In genomic region chr2:98465456-98466201, GRCh38 we compare ENCODE assay signal across 8 cellular contexts. TPM values are rescaled to one million over a fixed set of nuclear protein-coding genes. Genes with fewer than 3 reads are reported as not detected.
DNase-seq lines count a peak whose midpoint lies in the region; TF ChIP-seq lines count a peak whose summit lies in the region.

No MANE protein-coding gene starts in this region.

- H3K4me2 ChIP-seq in mammary epithelial cell (ENCODE audit: insufficient read depth, low read depth, low read length), result no peak overlapping the region
- peak overlapping the region; percentile 71 for H3K4me2 ChIP-seq in OCI-LY3 (ENCODE audit: low read length)

- BruUV-seq in MCF 10A (replicated peaks; lab: Mats Ljungman, UMichigan), result no TSS peak
- no TSS peak for BruUV-seq in mammary epithelial cell (replicated peaks; lab: Mats Ljungman, UMichigan)

- H3K79me2 ChIP-seq in mammary epithelial cell (ENCODE audit: insufficient read depth, low read length), result peaks cover 52% of the 10 kb centered on the region
- peaks cover 52% of the 10 kb centered on the region for H3K79me2 ChIP-seq in OCI-LY3 (ENCODE audit: low read length)

- H3K4me1 ChIP-seq in mammary epithelial cell (ENCODE audit: insufficient read depth, low read length), result peaks cover 11% of the 10 kb centered on the region
- H3K4me1 ChIP-seq in OCI-LY3 (ENCODE audit: low read length), result peaks cover 72% of the 10 kb centered on the region
- H3K4me1 ChIP-seq in right atrium auricular region, result peaks cover 0 to 43% of the 10 kb centered on the region in 2 donors

- no peaks in the 10 kb centered on the region for H3K36me3 Mint-ChIP-seq in MCF 10A (ENCODE audit: insufficient read depth, unreplicated experiment)
- H3K36me3 Mint-ChIP-seq in activated T-helper 2 cell treated with anti-CD3 and anti-CD28 coated beads, Interferon-gamma antibody, Interleukin-2, Interleukin-4, amounts not matched to agents 10 μg/mL and 5 μg/mL and 100 μg/mL, durations not matched to agents 14 hours and 24 hours and 36 hours (ENCODE audit: low read depth), result peaks cover 26% of the 10 kb centered on the region

- CTCF ChIA-PET in MCF 10A (lab: Yijun Ruan, JAX), result interaction anchor here (0.7 to 1.4 kb wide), 4 partner anchors 10 to 104 kb away, joined by 3 to 5 read pairs (median 3); no protein-coding TSS in a partner anchor
- CTCF ChIA-PET in mammary epithelial cell (lab: Charles Lee; ENCODE audit: low non-redundant PET), result no interaction called here

- TF ChIP-seq CTCF in MCF 10A (IDR thresholded peaks at IDR 0.05; ENCODE audit: unreplicated experiment), result no peak
- no peak for TF ChIP-seq CTCF in mammary epithelial cell (conservative IDR thresholded peaks at IDR 0.05 in 1 of 2, IDR thresholded peaks at IDR 0.05 in 1 of 2; ENCODE audit: extremely low read depth in 1 of 2, insufficient read depth in 1 of 2, low read depth in 1 of 2, low read length in 2 of 2)
- no peak for TF ChIP-seq CTCF in OCI-LY3 (IDR thresholded peaks at IDR 0.05; ENCODE audit: low read depth, low read length)
- TF ChIP-seq CTCF in right atrium auricular region (IDR thresholded peaks at IDR 0.05), result no peak

- POLR2A ChIA-PET in MCF 10A (lab: Yijun Ruan, JAX), result interaction anchor here (0.6 to 0.8 kb wide), 3 partner anchors 10 to 683 kb away, joined by 3 to 5 read pairs (median 3); no protein-coding TSS in a partner anchor

- dilution Hi-C loops in mammary epithelial cell (cut with HindIII; ENCODE audit: low sequenced_read_pairs), result no loop called here

- in situ Hi-C loops in mammary epithelial cell (cut with MboI; ENCODE audit: low sequenced_read_pairs in 2 of 2), result no loop called here

- DNase-seq in MCF 10A (ENCODE audit: unreplicated experiment) (peak; percentile 79), mammary epithelial cell (no peak), right atrium auricular region (ENCODE audit: low spot score) (peak; percentile 74), germinal center (ENCODE audit: low spot score) (no peak)
- DNase-seq in Jurkat, Clone E6-1 (ENCODE audit: low read depth, low spot score), result peak; percentile 98
- DNase-seq in activated T-helper 2 cell treated with anti-CD3 and anti-CD28 coated beads, Interferon-gamma antibody, Interleukin-2, Interleukin-4, amounts not matched to agents 10 μg/mL and 5 μg/mL and 100 μg/mL, durations not matched to agents 14 hours and 24 hours and 36 hours (ENCODE audit: low spot score), result peak; percentile 73
- peak; percentile 60 for DNase-seq in stimulated activated CD4-positive, alpha-beta T cell treated with anti-CD3 and anti-CD28 coated beads, Interleukin-4, amount 100 ng/mL, for 1 hour

- H3K9me3 Mint-ChIP-seq in MCF 10A (ENCODE audit: unreplicated experiment), result no peaks in the 10 kb centered on the region
- H3K9me3 Mint-ChIP-seq in activated T-helper 2 cell treated with anti-CD3 and anti-CD28 coated beads, Interferon-gamma antibody, Interleukin-2, Interleukin-4, amounts not matched to agents 10 μg/mL and 5 μg/mL and 100 μg/mL, durations not matched to agents 14 hours and 24 hours and 36 hours, result no peaks in the 10 kb centered on the region

- intact Hi-C loops in MCF 10A (cut with micrococcal nuclease) (no loop called here), mammary epithelial cell (cut with micrococcal nuclease) (no loop called here)
- intact Hi-C loops in activated T-helper 2 cell treated with anti-CD3 and anti-CD28 coated beads, Interferon-gamma antibody, Interleukin-2, Interleukin-4, amounts not matched to agents 10 μg/mL and 5 μg/mL and 100 μg/mL, durations not matched to agents 14 hours and 24 hours and 36 hours (cut with micrococcal nuclease), result loop anchor here (5.0 to 10.0 kb wide), 3 partner anchors 87 to 269 kb away; partner anchors contain the start of genes COA5, MGAT4A and UNC50

- H3K27me3 ChIP-seq in mammary epithelial cell (ENCODE audit: insufficient read depth, low read length), result no peaks in the 10 kb centered on the region
- H3K27me3 ChIP-seq in OCI-LY3 (ENCODE audit: low read depth, low read length), result no peaks in the 10 kb centered on the region
- H3K27me3 ChIP-seq in right atrium auricular region, result no peaks in the 10 kb centered on the region

- H2AFZ ChIP-seq in mammary epithelial cell (ENCODE audit: low read depth, low read length) (no peak overlapping the region), OCI-LY3 (ENCODE audit: low read depth, low read length) (no peak overlapping the region)

- no peak overlapping the region for H3K27ac ChIP-seq in mammary epithelial cell (ENCODE audit: insufficient read depth, low read depth, low read length)
- H3K27ac ChIP-seq in OCI-LY3 (ENCODE audit: low read length), result peak overlapping the region; percentile 80
- H3K27ac ChIP-seq in right atrium auricular region, result peak overlapping the region; percentile 37 to 56

- 96% methylated on average over 10 of the region's 11 CpGs for WGBS in mammary epithelial cell (ENCODE audit: low coverage, missing lambda C conversion rate)

- peak overlapping the region; percentile 55 for H3K27ac Mint-ChIP-seq in MCF 10A (ENCODE audit: low read depth, unreplicated experiment)
- H3K27ac Mint-ChIP-seq in activated T-helper 2 cell treated with anti-CD3 and anti-CD28 coated beads, Interferon-gamma antibody, Interleukin-2, Interleukin-4, amounts not matched to agents 10 μg/mL and 5 μg/mL and 100 μg/mL, durations not matched to agents 14 hours and 24 hours and 36 hours, result peak overlapping the region; percentile 95

- no peak overlapping the region for H3K4me3 Mint-ChIP-seq in MCF 10A (ENCODE audit: unreplicated experiment)
- peak overlapping the region; percentile 77 for H3K4me3 Mint-ChIP-seq in activated T-helper 2 cell treated with anti-CD3 and anti-CD28 coated beads, Interferon-gamma antibody, Interleukin-2, Interleukin-4, amounts not matched to agents 10 μg/mL and 5 μg/mL and 100 μg/mL, durations not matched to agents 14 hours and 24 hours and 36 hours (ENCODE audit: low read depth)

- H3K4me3 ChIP-seq in mammary epithelial cell (replicated peaks in 1 of 3; ENCODE audit: insufficient read depth in 1 of 3, low read depth in 2 of 3, low read length in 3 of 3), result no peak overlapping the region
- H3K4me3 ChIP-seq in Jurkat, Clone E6-1 (ENCODE audit: low read length), result peak overlapping the region; percentile 54
- peak overlapping the region; percentile 46 for H3K4me3 ChIP-seq in OCI-LY3 (ENCODE audit: low read length)
- no peak overlapping the region for H3K4me3 ChIP-seq in right atrium auricular region

- no peaks in the 10 kb centered on the region for H3K36me3 ChIP-seq in mammary epithelial cell (ENCODE audit: insufficient read depth, low read length)
- peaks cover 12% of the 10 kb centered on the region for H3K36me3 ChIP-seq in OCI-LY3 (replicated peaks; ENCODE audit: low read depth, low read length)
- no peaks in the 10 kb centered on the region for H3K36me3 ChIP-seq in right atrium auricular region

- H3K27me3 Mint-ChIP-seq in MCF 10A (ENCODE audit: insufficient read depth, unreplicated experiment), result no peaks in the 10 kb centered on the region
- no peaks in the 10 kb centered on the region for H3K27me3 Mint-ChIP-seq in activated T-helper 2 cell treated with anti-CD3 and anti-CD28 coated beads, Interferon-gamma antibody, Interleukin-2, Interleukin-4, amounts not matched to agents 10 μg/mL and 5 μg/mL and 100 μg/mL, durations not matched to agents 14 hours and 24 hours and 36 hours (ENCODE audit: low read depth)

- H3K9ac ChIP-seq in mammary epithelial cell (ENCODE audit: insufficient read depth, low read length) (no peak overlapping the region), OCI-LY3 (ENCODE audit: low read length) (peak overlapping the region; percentile 46; the same call in 1 of the 2 replicates)

- H4K20me1 ChIP-seq in mammary epithelial cell (ENCODE audit: insufficient read depth, low read length) (no peaks in the 10 kb centered on the region), OCI-LY3 (ENCODE audit: insufficient read depth, low read length) (peaks cover 8% of the 10 kb centered on the region; the same call in 1 of the 2 replicates)

- H3K9me3 ChIP-seq in mammary epithelial cell (replicated peaks; ENCODE audit: insufficient read depth, low read length) (no peaks in the 10 kb centered on the region), OCI-LY3 (ENCODE audit: insufficient read depth, low read length) (no peaks in the 10 kb centered on the region), right atrium auricular region (no peaks in the 10 kb centered on the region)

- peaks cover 12% of the 10 kb centered on the region for H3K4me1 Mint-ChIP-seq in MCF 10A (ENCODE audit: insufficient read depth, unreplicated experiment)
- H3K4me1 Mint-ChIP-seq in activated T-helper 2 cell treated with anti-CD3 and anti-CD28 coated beads, Interferon-gamma antibody, Interleukin-2, Interleukin-4, amounts not matched to agents 10 μg/mL and 5 μg/mL and 100 μg/mL, durations not matched to agents 14 hours and 24 hours and 36 hours (ENCODE audit: low read depth), result peaks cover 82% of the 10 kb centered on the region

RNA-seq across cellular contexts. Expression of gene INPP4A, which starts 21.0 kb away (rescaled TPM):
- 20.8 and 21.5 TPM in 2 replicates for total RNA-seq in MCF 10A (2022)
- 10 to 100 TPM; 26.3 to 36.5 TPM for total RNA-seq in mammary epithelial cell
- 10.1 TPM for polyA plus RNA-seq in mammary epithelial cell
- polyA minus RNA-seq in mammary epithelial cell, result 25.8 TPM
- 41.7 TPM for polyA plus RNA-seq in Jurkat, Clone E6-1 (2012; ENCODE audit: insufficient read depth, insufficient read length)
- 35.9 and 40.2 TPM in 2 replicates for total RNA-seq in activated T-helper 2 cell treated with anti-CD3 and anti-CD28 coated beads, Interferon-gamma antibody, Interleukin-2, Interleukin-4, amounts not matched to agents 10 μg/mL and 5 μg/mL and 100 μg/mL, durations not matched to agents 14 hours and 24 hours and 36 hours
- 10 to 100 TPM; 12.7 to 18.2 TPM for total RNA-seq in right atrium auricular region

Comparison
In these comparisons a context has a peak if more than half of its experiments do, and no peak if none do; other contexts are left out.
1. DNase-seq: peak in MCF 10A (single experiment), Jurkat, Clone E6-1 (single experiment), activated T-helper 2 cell treated with anti-CD3 and anti-CD28 coated beads, Interferon-gamma antibody, Interleukin-2, Interleukin-4, amounts not matched to agents 10 μg/mL and 5 μg/mL and 100 μg/mL, durations not matched to agents 14 hours and 24 hours and 36 hours (single experiment), right atrium auricular region (single experiment) and stimulated activated CD4-positive, alpha-beta T cell treated with anti-CD3 and anti-CD28 coated beads, Interleukin-4, amount 100 ng/mL, for 1 hour (single experiment); none in mammary epithelial cell (single experiment) and germinal center (single experiment).
2. H3K4me3 ChIP-seq: peak in Jurkat, Clone E6-1 (single experiment) and OCI-LY3 (single experiment); none in mammary epithelial cell (0 of 3) and right atrium auricular region (0 of 2).